In genomic region chr6:26033942-26034354, GRCh38 we compare ENCODE assay signal across 8 cellular contexts. TPM values are rescaled to one million over a fixed set of nuclear protein-coding genes. Genes with fewer than 3 reads are reported as not detected.
A peak's percentile ranks its signal among the peaks of the same experiment; 100 is the strongest.
DNase-seq lines count a peak whose midpoint lies in the region; TF ChIP-seq lines count a peak whose summit lies in the region.

No MANE protein-coding gene starts in this region.

- intact Hi-C loops in activated T-helper 2 cell treated with anti-CD3 and anti-CD28 coated beads, Interferon-gamma antibody, Interleukin-2, Interleukin-4, amounts not matched to agents 10 μg/mL and 5 μg/mL and 100 μg/mL, durations not matched to agents 14 hours and 24 hours and 36 hours (cut with micrococcal nuclease), result loop anchor here (1.0 to 5.0 kb wide), 6 partner anchors 9 to 1839 kb away; a partner anchor contains a TSS

- no peaks in the 10 kb centered on the region for H3K27me3 ChIP-seq in right atrium auricular region

- no peaks in the 10 kb centered on the region for H3K36me3 ChIP-seq in right atrium auricular region

- peak overlapping the region; percentile 9 to 67 for H3K4me3 ChIP-seq in right atrium auricular region
- H3K4me3 ChIP-seq in skeletal muscle cell (ENCODE audit: low read depth, low read length), result peak overlapping the region; percentile 63

- H3K4me3 Mint-ChIP-seq in activated T-helper 2 cell treated with anti-CD3 and anti-CD28 coated beads, Interferon-gamma antibody, Interleukin-2, Interleukin-4, amounts not matched to agents 10 μg/mL and 5 μg/mL and 100 μg/mL, durations not matched to agents 14 hours and 24 hours and 36 hours (ENCODE audit: low read depth), result peak overlapping the region; percentile 92

- H3K4me1 Mint-ChIP-seq in activated T-helper 2 cell treated with anti-CD3 and anti-CD28 coated beads, Interferon-gamma antibody, Interleukin-2, Interleukin-4, amounts not matched to agents 10 μg/mL and 5 μg/mL and 100 μg/mL, durations not matched to agents 14 hours and 24 hours and 36 hours (ENCODE audit: low read depth), result peaks cover 55% of the 10 kb centered on the region

- H3K36me3 Mint-ChIP-seq in activated T-helper 2 cell treated with anti-CD3 and anti-CD28 coated beads, Interferon-gamma antibody, Interleukin-2, Interleukin-4, amounts not matched to agents 10 μg/mL and 5 μg/mL and 100 μg/mL, durations not matched to agents 14 hours and 24 hours and 36 hours (ENCODE audit: low read depth), result no peaks in the 10 kb centered on the region

- H3K9me3 ChIP-seq in right atrium auricular region, result no peaks in the 10 kb centered on the region

- H3K27ac ChIP-seq in right atrium auricular region, result peak overlapping the region; percentile 86 to 93

- peak; percentile 24 to 57 for DNase-seq in Kasumi-1 (lab: John Stamatoyannopoulos, UW)
- no peak for DNase-seq in activated T-helper 2 cell treated with anti-CD3 and anti-CD28 coated beads, Interferon-gamma antibody, Interleukin-2, Interleukin-4, amounts not matched to agents 10 μg/mL and 5 μg/mL and 100 μg/mL, durations not matched to agents 14 hours and 24 hours and 36 hours (ENCODE audit: low spot score)
- no peak for DNase-seq in right atrium auricular region (ENCODE audit: low spot score)
- no peak for DNase-seq in skeletal muscle cell (ENCODE audit: low read depth)
- no peak for DNase-seq in cerebellar nuclear complex (lab: John Stamatoyannopoulos, UW)
- DNase-seq in NK-92 (lab: John Stamatoyannopoulos, UW; ENCODE audit: unreplicated experiment), result no peak
- DNase-seq in activated gamma-delta T cell (lab: John Stamatoyannopoulos, UW), result no peak
- DNase-seq in SKM-1 (lab: John Stamatoyannopoulos, UW; ENCODE audit: unreplicated experiment), result no peak

- no peak for TF ChIP-seq CTCF in right atrium auricular region (IDR thresholded peaks at IDR 0.05)

- H3K27ac Mint-ChIP-seq in activated T-helper 2 cell treated with anti-CD3 and anti-CD28 coated beads, Interferon-gamma antibody, Interleukin-2, Interleukin-4, amounts not matched to agents 10 μg/mL and 5 μg/mL and 100 μg/mL, durations not matched to agents 14 hours and 24 hours and 36 hours, result peak overlapping the region; percentile 98

- H3K27me3 Mint-ChIP-seq in activated T-helper 2 cell treated with anti-CD3 and anti-CD28 coated beads, Interferon-gamma antibody, Interleukin-2, Interleukin-4, amounts not matched to agents 10 μg/mL and 5 μg/mL and 100 μg/mL, durations not matched to agents 14 hours and 24 hours and 36 hours (ENCODE audit: low read depth), result no peaks in the 10 kb centered on the region

- peaks cover 0 to 21% of the 10 kb centered on the region in 2 donors for H3K4me1 ChIP-seq in right atrium auricular region

- no peaks in the 10 kb centered on the region for H3K9me3 Mint-ChIP-seq in activated T-helper 2 cell treated with anti-CD3 and anti-CD28 coated beads, Interferon-gamma antibody, Interleukin-2, Interleukin-4, amounts not matched to agents 10 μg/mL and 5 μg/mL and 100 μg/mL, durations not matched to agents 14 hours and 24 hours and 36 hours

RNA-seq across cellular contexts. Expression of gene HFE, which starts 53.3 kb away (rescaled TPM):
- total RNA-seq in activated T-helper 2 cell treated with anti-CD3 and anti-CD28 coated beads, Interferon-gamma antibody, Interleukin-2, Interleukin-4, amounts not matched to agents 10 μg/mL and 5 μg/mL and 100 μg/mL, durations not matched to agents 14 hours and 24 hours and 36 hours, result 0.32 and 0.39 TPM in 2 replicates
- total RNA-seq in right atrium auricular region, result 1 to 10 TPM; 3.1 to 6.4 TPM

Comparison
In these comparisons a context has a peak if more than half of its experiments do, and no peak if none do; other contexts are left out.
1. DNase-seq: peak in Kasumi-1 (2 of 2); none in activated T-helper 2 cell treated with anti-CD3 and anti-CD28 coated beads, Interferon-gamma antibody, Interleukin-2, Interleukin-4, amounts not matched to agents 10 μg/mL and 5 μg/mL and 100 μg/mL, durations not matched to agents 14 hours and 24 hours and 36 hours (single experiment), right atrium auricular region (single experiment), skeletal muscle cell (single experiment), cerebellar nuclear complex (0 of 2), NK-92 (single experiment), activated gamma-delta T cell (single experiment) and SKM-1 (single experiment).